In genomic region chr4:138192113-138192512, GRCh38 we compare ENCODE assay signal across 12 cellular contexts. TPM values are rescaled to one million over a fixed set of nuclear protein-coding genes. Genes with fewer than 3 reads are reported as not detected.
DNase-seq lines count a peak whose midpoint lies in the region; ATAC-seq and TF ChIP-seq lines count a peak whose summit lies in the region.
"Had no signal": no experiment of that assay in that cellular context is flagged by ENCODE, and none has a peak within 500 bp of the region (broad histone marks: within the 10 kb centered on the region; RNA-seq: fewer than 3 reads in every experiment).

No MANE protein-coding gene starts in this region.

- H2AFZ ChIP-seq in SU-DHL-6 (ENCODE audit: low read depth, low read length, severe bottlenecking) = no peak overlapping the region

- H3K36me3 ChIP-seq in SU-DHL-6 (ENCODE audit: low read length) = no peaks in the 10 kb centered on the region
- H3K36me3 ChIP-seq: thoracic aorta had no signal

- no peaks in the 10 kb centered on the region for H3K9me3 ChIP-seq in SU-DHL-6 (ENCODE audit: insufficient read depth, low read length)
- H3K9me3 ChIP-seq: thoracic aorta had no signal

- no peak overlapping the region for H3K4me3 Mint-ChIP-seq in activated T-cell treated with anti-CD3 and anti-CD28 coated beads, Interleukin-2, amount 50 U/mL, for 4 hours
- no peak overlapping the region for H3K4me3 Mint-ChIP-seq in stimulated activated effector memory CD8-positive, alpha-beta T cell treated with anti-CD3 and anti-CD28 coated beads, Interleukin-12 subunit alpha, Interleukin-12 subunit beta, amount 100 ng/mL, for 72 hours

- peaks cover 14% of the 10 kb centered on the region for H3F3A ChIP-seq in SU-DHL-6 (ENCODE audit: insufficient read depth)

- no peaks in the 10 kb centered on the region for H3K9me3 Mint-ChIP-seq in activated T-cell treated with anti-CD3 and anti-CD28 coated beads, Interleukin-2, amount 50 U/mL, for 4 hours
- peaks cover 3% of the 10 kb centered on the region for H3K9me3 Mint-ChIP-seq in stimulated activated effector memory CD8-positive, alpha-beta T cell treated with anti-CD3 and anti-CD28 coated beads, Interleukin-12 subunit alpha, Interleukin-12 subunit beta, amount 100 ng/mL, for 72 hours
- H3K9me3 Mint-ChIP-seq: activated T-helper 2 cell treated with anti-CD3 and anti-CD28 coated beads, Interferon-gamma antibody, Interleukin-2, Interleukin-4, amounts not matched to agents 10 μg/mL and 5 μg/mL and 100 μg/mL, durations not matched to agents 14 hours and 24 hours and 36 hours had no signal

- H3K27me3 Mint-ChIP-seq in activated T-cell treated with anti-CD3 and anti-CD28 coated beads, Interleukin-2, amount 50 U/mL, for 4 hours (ENCODE audit: low read depth) = no peaks in the 10 kb centered on the region

- H3K36me3 Mint-ChIP-seq in activated T-cell treated with anti-CD3 and anti-CD28 coated beads, Interleukin-2, amount 50 U/mL, for 4 hours (ENCODE audit: insufficient read depth) = no peaks in the 10 kb centered on the region
- no peaks in the 10 kb centered on the region for H3K36me3 Mint-ChIP-seq in stimulated activated effector memory CD8-positive, alpha-beta T cell treated with anti-CD3 and anti-CD28 coated beads, Interleukin-12 subunit alpha, Interleukin-12 subunit beta, amount 100 ng/mL, for 72 hours

- peak overlapping the region; percentile 91 for H3K4me2 ChIP-seq in SU-DHL-6 (ENCODE audit: low read depth, low read length, poor library complexity, severe bottlenecking)

- no peak overlapping the region for H3K27ac Mint-ChIP-seq in stimulated activated effector memory CD8-positive, alpha-beta T cell treated with anti-CD3 and anti-CD28 coated beads, Interleukin-12 subunit alpha, Interleukin-12 subunit beta, amount 100 ng/mL, for 72 hours
- H3K27ac Mint-ChIP-seq: activated T-helper 2 cell treated with anti-CD3 and anti-CD28 coated beads, Interferon-gamma antibody, Interleukin-2, Interleukin-4, amounts not matched to agents 10 μg/mL and 5 μg/mL and 100 μg/mL, durations not matched to agents 14 hours and 24 hours and 36 hours had no signal

- peak; percentile 35 to 37 for ATAC-seq in activated T-cell treated with anti-CD3 and anti-CD28 coated beads, Interleukin-2, amount 50 U/mL, for 4 hours
- peak; percentile 63 for ATAC-seq in HG03354 (IDR thresholded peaks at IDR 0.05; ENCODE audit: poor library complexity, severe bottlenecking, unreplicated experiment)
- peak; percentile 63 for ATAC-seq in stimulated activated effector memory CD8-positive, alpha-beta T cell treated with anti-CD3 and anti-CD28 coated beads, Interleukin-12 subunit alpha, Interleukin-12 subunit beta, amount 100 ng/mL, for 72 hours
- ATAC-seq: left lobe of liver had no signal

- no peaks in the 10 kb centered on the region for H4K20me1 ChIP-seq in SU-DHL-6 (ENCODE audit: low read depth, low read length)

- no peaks in the 10 kb centered on the region for H3K4me1 Mint-ChIP-seq in activated T-cell treated with anti-CD3 and anti-CD28 coated beads, Interleukin-2, amount 50 U/mL, for 4 hours (ENCODE audit: low read depth)
- H3K4me1 Mint-ChIP-seq in stimulated activated effector memory CD8-positive, alpha-beta T cell treated with anti-CD3 and anti-CD28 coated beads, Interleukin-12 subunit alpha, Interleukin-12 subunit beta, amount 100 ng/mL, for 72 hours = no peaks in the 10 kb centered on the region

- no peaks in the 10 kb centered on the region for H3K9me2 ChIP-seq in SU-DHL-6 (replicated peaks; ENCODE audit: insufficient read depth, low read length)

- DNase-seq in activated T-cell treated with anti-CD3 and anti-CD28 coated beads, Interleukin-2, amount 50 U/mL, for 4 hours = no peak
- no peak for DNase-seq in activated T-cell treated with anti-CD3 and anti-CD28 coated beads, Interleukin-2, amount 50 U/mL, for 1 hour
- DNase-seq in stimulated activated effector memory CD8-positive, alpha-beta T cell treated with anti-CD3 and anti-CD28 coated beads, Interleukin-12 subunit alpha, Interleukin-12 subunit beta, amount 100 ng/mL, for 72 hours (ENCODE audit: low spot score in 2 of 2) = no peak
- no peak for DNase-seq in NCI-H187 treated with DMSO at 0.1 percent for 48 hours (lab: John Stamatoyannopoulos, UW)
- DNase-seq in C1 segment of cervical spinal cord (lab: John Stamatoyannopoulos, UW) = no peak
- no peak for DNase-seq in NCI-H2171 (lab: John Stamatoyannopoulos, UW)
- DNase-seq: NK-92 treated with Interleukin-12 subunit alpha and Interleukin-12 subunit beta, amount 100 ng/mL, for 24 hours had no signal

- no peaks in the 10 kb centered on the region for H3K79me2 ChIP-seq in SU-DHL-6 (ENCODE audit: insufficient read depth, low read length)

- no peak overlapping the region for H3K9ac ChIP-seq in SU-DHL-6 (ENCODE audit: low read length)

- no peaks in the 10 kb centered on the region for H3K27me3 ChIP-seq in SU-DHL-6 (ENCODE audit: low read length)

- H3K27ac ChIP-seq in SU-DHL-6 (ENCODE audit: low read depth, low read length) = peak overlapping the region; percentile 99
- H3K27ac ChIP-seq: thoracic aorta had no signal

- no peak for TF ChIP-seq CTCF in SU-DHL-6 (IDR thresholded peaks at IDR 0.05; ENCODE audit: insufficient read depth, low read length, poor library complexity, severe bottlenecking)

- H3K4me3 ChIP-seq in SU-DHL-6 (ENCODE audit: insufficient read depth, low read length, poor library complexity, severe bottlenecking) = no peak overlapping the region
- H3K4me3 ChIP-seq: thoracic aorta had no signal

RNA-seq across cellular contexts. Expression of gene SLC7A11, which starts 50.0 kb away (rescaled TPM):
- total RNA-seq in activated T-cell treated with anti-CD3 and anti-CD28 coated beads, Interleukin-2, amount 50 U/mL, for 4 hours = 1 to 10 TPM in 2 of 3 donors, under 1 TPM in 1; 0.63 to 1.2 (median 1.0) TPM
